Comparison of ENCODE assay signal across 13 cellular contexts in the genomic region with DNA sequence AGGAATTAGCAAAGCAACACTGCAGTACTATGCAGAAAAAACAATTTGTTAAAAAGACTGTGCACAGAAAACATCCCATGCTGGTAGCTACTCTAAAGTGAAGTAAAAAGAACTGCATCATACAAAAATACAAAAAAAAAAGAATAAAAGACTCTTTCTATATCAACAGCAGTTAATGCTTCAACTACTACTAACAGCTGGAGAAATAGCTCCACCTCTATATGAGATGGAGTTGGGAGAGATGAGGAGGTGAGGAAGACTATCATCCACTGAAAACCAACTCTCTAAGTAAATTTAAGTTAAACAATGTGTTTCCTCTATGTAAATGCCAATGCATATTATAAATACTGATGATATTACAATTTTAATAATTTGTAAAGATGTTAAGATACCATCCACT. TPM values are rescaled to one million over a fixed set of nuclear protein-coding genes. Genes with fewer than 3 reads are reported as not detected.
A peak's percentile ranks its signal among the peaks of the same experiment; 100 is the strongest.
DNase-seq lines count a peak whose midpoint lies in the region; ATAC-seq and TF ChIP-seq lines count a peak whose summit lies in the region.
"Had no signal": no experiment of that assay in that cellular context is flagged by ENCODE, and none has a peak within 500 bp of the region (broad histone marks: within the 10 kb centered on the region; RNA-seq: fewer than 3 reads in every experiment).

No MANE protein-coding gene starts in this region.

- H3K9me3 Mint-ChIP-seq in activated naive CD8-positive, alpha-beta T cell treated with anti-CD3 and anti-CD28 coated beads, Interleukin-2, amount 10 ng/mL, durations not matched to agents 7 days and 5 days, result no peaks in the 10 kb centered on the region
- no peaks in the 10 kb centered on the region for H3K9me3 Mint-ChIP-seq in mesothelial cell of epicardium

- H3K4me1 Mint-ChIP-seq in activated naive CD8-positive, alpha-beta T cell treated with anti-CD3 and anti-CD28 coated beads, Interleukin-2, amount 10 ng/mL, durations not matched to agents 7 days and 5 days, result peaks cover 36% of the 10 kb centered on the region
- peaks cover 29% of the 10 kb centered on the region for H3K4me1 Mint-ChIP-seq in mesothelial cell of epicardium

- H3K36me3 ChIP-seq in BLaER1 treated with 17β-estradiol and CSF1 and Interleukin-3, amounts not matched to agents 10 nM and 100 nM, result peaks cover 0 to 5% (median 0%) of the 10 kb centered on the region in 11 experiments; a peak in 3 of 22 replicates
- H3K36me3 ChIP-seq in HUES48 (ENCODE audit: control insufficient read depth, insufficient read depth, low read length), result no peaks in the 10 kb centered on the region
- H3K36me3 ChIP-seq: thyroid gland had no signal

- H4K20me1 ChIP-seq in BLaER1 treated with 17β-estradiol and CSF1 and Interleukin-3, amounts not matched to agents 10 nM and 100 nM, result peaks cover 0 to 63% (median 32%) of the 10 kb centered on the region in 11 experiments; a peak in 15 of 22 replicates

- no peak for ATAC-seq in activated naive CD8-positive, alpha-beta T cell treated with anti-CD3 and anti-CD28 coated beads, Interleukin-2, amount 10 ng/mL, durations not matched to agents 7 days and 5 days (ENCODE audit: low read depth)
- ATAC-seq in HG03095 (IDR thresholded peaks at IDR 0.05; ENCODE audit: unreplicated experiment) (no peak), GM18502 (IDR thresholded peaks at IDR 0.05; ENCODE audit: poor library complexity, unreplicated experiment) (no peak), GM21528 (IDR thresholded peaks at IDR 0.05; ENCODE audit: low FRiP score, unreplicated experiment) (no peak)

- peak overlapping the region in 8 of 11 experiments; percentile 90 to 97 (median 94); a peak in 10 of 22 replicates for H3K9ac ChIP-seq in BLaER1 treated with 17β-estradiol and CSF1 and Interleukin-3, amounts not matched to agents 10 nM and 100 nM
- no peak overlapping the region for H3K9ac ChIP-seq in HUES48 (ENCODE audit: low read depth, low read length)

- peak overlapping the region; percentile 67 for H3K4me3 Mint-ChIP-seq in activated naive CD8-positive, alpha-beta T cell treated with anti-CD3 and anti-CD28 coated beads, Interleukin-2, amount 10 ng/mL, durations not matched to agents 7 days and 5 days
- peak overlapping the region; percentile 15 for H3K4me3 Mint-ChIP-seq in mesothelial cell of epicardium

- no peak for DNase-seq in activated naive CD8-positive, alpha-beta T cell treated with anti-CD3 and anti-CD28 coated beads, Interleukin-2, amount 10 ng/mL, durations not matched to agents 7 days and 5 days
- DNase-seq in mesothelial cell of epicardium (ENCODE audit: low spot score in 2 of 2, unreplicated experiment in 2 of 2) (no peak), dedifferentiated amniotic fluid mesenchymal stem cell (ENCODE audit: extremely low spot score) (no peak)
- DNase-seq: effector CD8-positive, alpha-beta T cell; islet precursor cell; NK-92 treated with Interleukin-12 subunit alpha and Interleukin-12 subunit beta, amount 100 ng/mL, for 24 hours; posterior cingulate gyrus; thyroid gland had no signal

- H3K36me3 Mint-ChIP-seq in activated naive CD8-positive, alpha-beta T cell treated with anti-CD3 and anti-CD28 coated beads, Interleukin-2, amount 10 ng/mL, durations not matched to agents 7 days and 5 days, result peaks cover 2% of the 10 kb centered on the region
- H3K36me3 Mint-ChIP-seq in mesothelial cell of epicardium, result peaks cover 2% of the 10 kb centered on the region

- H3K9me3 ChIP-seq in BLaER1 treated with 17β-estradiol and CSF1 and Interleukin-3, amounts not matched to agents 10 nM and 100 nM (replicated peaks in 1 of 11), result peaks cover 0 to 3% (median 0%) of the 10 kb centered on the region in 11 experiments; a peak in 1 of 22 replicates
- H3K9me3 ChIP-seq in HUES48 (ENCODE audit: control insufficient read depth, insufficient read depth, low read length), result no peaks in the 10 kb centered on the region
- H3K9me3 ChIP-seq: thyroid gland had no signal

- H3K4me2 ChIP-seq in BLaER1 treated with 17β-estradiol and CSF1 and Interleukin-3, amounts not matched to agents 10 nM and 100 nM, result peak overlapping the region; percentile 68 to 97 (median 87)

- POLR2A ChIA-PET in activated naive CD8-positive, alpha-beta T cell treated with anti-CD3 and anti-CD28 coated beads, Interleukin-2, amount 10 ng/mL, durations not matched to agents 7 days and 5 days (lab: Charles Lee), result no interaction called here

- H3K27me3 Mint-ChIP-seq in activated naive CD8-positive, alpha-beta T cell treated with anti-CD3 and anti-CD28 coated beads, Interleukin-2, amount 10 ng/mL, durations not matched to agents 7 days and 5 days, result peaks cover 6% of the 10 kb centered on the region
- peaks cover 6% of the 10 kb centered on the region for H3K27me3 Mint-ChIP-seq in mesothelial cell of epicardium (ENCODE audit: low read depth)

- no peak overlapping the region for H3K27ac ChIP-seq in BLaER1 treated with 17β-estradiol and CSF1 and Interleukin-3, amounts not matched to agents 10 nM and 100 nM
- H3K27ac ChIP-seq in HUES48 (ENCODE audit: low read depth, low read length), result no peak overlapping the region
- H3K27ac ChIP-seq: thyroid gland had no signal

- H3K4me1 ChIP-seq in BLaER1 treated with 17β-estradiol and CSF1 and Interleukin-3, amounts not matched to agents 10 nM and 100 nM, result peaks cover 16 to 33% (median 29%) of the 10 kb centered on the region in 10 experiments; a peak in 18 of 20 replicates
- peaks cover 3% of the 10 kb centered on the region; the same call in 1 of the 2 replicates for H3K4me1 ChIP-seq in HUES48 (ENCODE audit: control insufficient read depth, insufficient read depth, low read length)

- H3K27ac Mint-ChIP-seq in activated naive CD8-positive, alpha-beta T cell treated with anti-CD3 and anti-CD28 coated beads, Interleukin-2, amount 10 ng/mL, durations not matched to agents 7 days and 5 days, result no peak overlapping the region
- H3K27ac Mint-ChIP-seq in mesothelial cell of epicardium, result no peak overlapping the region

- no peak for TF ChIP-seq CTCF in mesothelial cell of epicardium (IDR thresholded peaks at IDR 0.05; ENCODE audit: unreplicated experiment)

- H3K4me3 ChIP-seq in BLaER1 treated with 17β-estradiol and CSF1 and Interleukin-3, amounts not matched to agents 10 nM and 100 nM, result peak overlapping the region; percentile 77 to 90 (median 84); a peak in 17 of 20 replicates
- peak overlapping the region; percentile 96 for H3K4me3 ChIP-seq in HUES48 (ENCODE audit: low read depth, low read length)

- no peaks in the 10 kb centered on the region for H3K27me3 ChIP-seq in BLaER1 treated with 17β-estradiol and CSF1 and Interleukin-3, amounts not matched to agents 10 nM and 100 nM
- no peaks in the 10 kb centered on the region for H3K27me3 ChIP-seq in HUES48 (ENCODE audit: control insufficient read depth, insufficient read depth, low read length)
- H3K27me3 ChIP-seq: thyroid gland had no signal

RNA-seq across cellular contexts. Expression of a gene that starts 1.8 kb away (rescaled TPM):
- 10 to 100 TPM; 40.7 to 49.7 TPM for total RNA-seq in activated naive CD8-positive, alpha-beta T cell treated with anti-CD3 and anti-CD28 coated beads, Interleukin-2, amount 10 ng/mL, durations not matched to agents 7 days and 5 days
- total RNA-seq in mesothelial cell of epicardium, result 60.7 to 63.3 TPM (median 61.3 TPM) in 3 replicates

RNA-seq across cellular contexts. Expression of a gene that starts 54.1 kb away (rescaled TPM):
- total RNA-seq in activated naive CD8-positive, alpha-beta T cell treated with anti-CD3 and anti-CD28 coated beads, Interleukin-2, amount 10 ng/mL, durations not matched to agents 7 days and 5 days, result not detected
- not detected in 3 replicates for total RNA-seq in mesothelial cell of epicardium
